In the genomic region with DNA sequence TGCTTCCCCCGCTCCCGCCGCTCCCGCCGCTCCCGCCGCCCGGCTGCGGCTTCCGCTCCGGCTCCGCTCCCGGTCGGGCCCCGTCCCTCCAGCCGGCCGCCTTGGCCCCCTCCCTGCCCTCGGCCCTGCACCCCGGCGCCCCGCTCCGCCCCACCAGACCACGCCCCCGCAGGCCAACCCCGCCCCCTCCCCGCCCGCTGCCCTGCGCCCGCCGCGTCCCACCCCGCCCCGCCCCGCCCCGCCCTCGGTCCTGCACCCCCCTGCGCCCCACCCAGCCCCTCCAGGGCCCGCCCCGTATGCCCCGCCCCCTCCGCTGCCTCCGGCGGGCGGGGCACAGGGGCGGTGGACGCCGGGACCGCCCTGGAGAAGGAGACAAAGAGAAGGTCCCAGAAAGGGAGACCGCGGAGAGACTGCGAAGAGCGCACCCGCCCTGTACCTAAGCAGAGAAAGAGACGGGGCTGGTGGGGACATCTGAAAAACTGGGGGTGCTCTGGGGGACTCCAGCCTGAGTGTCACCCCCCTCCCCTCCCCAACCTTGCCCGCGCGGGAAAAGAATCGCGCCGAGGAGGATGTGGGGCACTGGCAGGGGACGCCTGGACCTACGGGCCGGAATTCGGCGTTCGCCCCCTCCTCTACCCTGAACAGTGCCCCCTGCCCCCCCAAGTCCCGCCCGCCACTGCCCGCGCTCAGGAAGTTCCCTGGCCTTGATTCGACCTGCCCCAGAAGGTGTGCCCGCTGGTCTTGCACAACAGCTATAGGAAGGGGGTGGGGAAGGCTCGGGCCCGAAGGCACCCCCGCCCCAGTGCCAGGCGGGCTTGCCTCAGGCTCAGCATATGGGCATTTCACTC, we compare ENCODE assay signal across 1 cellular context.
A peak's percentile ranks its signal among the peaks of the same experiment; 100 is the strongest.
TF ChIP-seq lines count a peak whose summit lies in the region.

No MANE protein-coding gene starts in this region.

TF ChIP-seq in K562, 482 proteins besides CTCF, POLR2A, EP300 and RAD21 (continued from another document):
- TF ChIP-seq, protein P1, sequence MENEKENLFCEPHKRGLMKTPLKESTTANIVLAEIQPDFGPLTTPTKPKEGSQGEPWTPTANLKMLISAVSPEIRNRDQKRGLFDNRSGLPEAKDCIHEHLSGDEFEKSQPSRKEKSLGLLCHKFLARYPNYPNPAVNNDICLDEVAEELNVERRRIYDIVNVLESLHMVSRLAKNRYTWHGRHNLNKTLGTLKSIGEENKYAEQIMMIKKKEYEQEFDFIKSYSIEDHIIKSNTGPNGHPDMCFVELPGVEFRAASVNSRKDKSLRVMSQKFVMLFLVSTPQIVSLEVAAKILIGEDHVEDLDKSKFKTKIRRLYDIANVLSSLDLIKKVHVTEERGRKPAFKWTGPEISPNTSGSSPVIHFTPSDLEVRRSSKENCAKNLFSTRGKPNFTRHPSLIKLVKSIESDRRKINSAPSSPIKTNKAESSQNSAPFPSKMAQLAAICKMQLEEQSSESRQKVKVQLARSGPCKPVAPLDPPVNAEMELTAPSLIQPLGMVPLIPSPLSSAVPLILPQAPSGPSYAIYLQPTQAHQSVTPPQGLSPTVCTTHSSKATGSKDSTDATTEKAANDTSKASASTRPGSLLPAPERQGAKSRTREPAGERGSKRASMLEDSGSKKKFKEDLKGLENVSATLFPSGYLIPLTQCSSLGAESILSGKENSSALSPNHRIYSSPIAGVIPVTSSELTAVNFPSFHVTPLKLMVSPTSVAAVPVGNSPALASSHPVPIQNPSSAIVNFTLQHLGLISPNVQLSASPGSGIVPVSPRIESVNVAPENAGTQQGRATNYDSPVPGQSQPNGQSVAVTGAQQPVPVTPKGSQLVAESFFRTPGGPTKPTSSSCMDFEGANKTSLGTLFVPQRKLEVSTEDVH (IDR thresholded peaks at IDR 0.05; ENCODE audit: low read depth, partially characterized antibody) = no peak
- TF ChIP-seq GTF2F1 (IDR thresholded peaks at IDR 0.05; ENCODE audit: low read depth, low read length) = no peak
- TF ChIP-seq DNMT1 (IDR thresholded peaks at IDR 0.05) = no peak
- TF ChIP-seq MXI1 (IDR thresholded peaks at IDR 0.05; ENCODE audit: low read depth, low read length) = no peak
- TF ChIP-seq PYGO2 (tag; IDR thresholded peaks at IDR 0.05) = no peak
- TF ChIP-seq, protein P2, sequence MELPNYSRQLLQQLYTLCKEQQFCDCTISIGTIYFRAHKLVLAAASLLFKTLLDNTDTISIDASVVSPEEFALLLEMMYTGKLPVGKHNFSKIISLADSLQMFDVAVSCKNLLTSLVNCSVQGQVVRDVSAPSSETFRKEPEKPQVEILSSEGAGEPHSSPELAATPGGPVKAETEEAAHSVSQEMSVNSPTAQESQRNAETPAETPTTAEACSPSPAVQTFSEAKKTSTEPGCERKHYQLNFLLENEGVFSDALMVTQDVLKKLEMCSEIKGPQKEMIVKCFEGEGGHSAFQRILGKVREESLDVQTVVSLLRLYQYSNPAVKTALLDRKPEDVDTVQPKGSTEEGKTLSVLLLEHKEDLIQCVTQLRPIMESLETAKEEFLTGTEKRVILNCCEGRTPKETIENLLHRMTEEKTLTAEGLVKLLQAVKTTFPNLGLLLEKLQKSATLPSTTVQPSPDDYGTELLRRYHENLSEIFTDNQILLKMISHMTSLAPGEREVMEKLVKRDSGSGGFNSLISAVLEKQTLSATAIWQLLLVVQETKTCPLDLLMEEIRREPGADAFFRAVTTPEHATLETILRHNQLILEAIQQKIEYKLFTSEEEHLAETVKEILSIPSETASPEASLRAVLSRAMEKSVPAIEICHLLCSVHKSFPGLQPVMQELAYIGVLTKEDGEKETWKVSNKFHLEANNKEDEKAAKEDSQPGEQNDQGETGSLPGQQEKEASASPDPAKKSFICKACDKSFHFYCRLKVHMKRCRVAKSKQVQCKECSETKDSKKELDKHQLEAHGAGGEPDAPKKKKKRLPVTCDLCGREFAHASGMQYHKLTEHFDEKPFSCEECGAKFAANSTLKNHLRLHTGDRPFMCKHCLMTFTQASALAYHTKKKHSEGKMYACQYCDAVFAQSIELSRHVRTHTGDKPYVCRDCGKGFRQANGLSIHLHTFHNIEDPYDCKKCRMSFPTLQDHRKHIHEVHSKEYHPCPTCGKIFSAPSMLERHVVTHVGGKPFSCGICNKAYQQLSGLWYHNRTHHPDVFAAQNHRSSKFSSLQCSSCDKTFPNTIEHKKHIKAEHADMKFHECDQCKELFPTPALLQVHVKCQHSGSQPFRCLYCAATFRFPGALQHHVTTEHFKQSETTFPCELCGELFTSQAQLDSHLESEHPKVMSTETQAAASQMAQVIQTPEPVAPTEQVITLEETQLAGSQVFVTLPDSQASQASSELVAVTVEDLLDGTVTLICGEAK (IDR thresholded peaks at IDR 0.05) = peak; percentile 29; the same call in 1 of the 2 replicates
- TF ChIP-seq, protein P2 (CRISPR knock-in tag; IDR thresholded peaks at IDR 0.05) = no peak
- no peak for TF ChIP-seq SPI1 (IDR thresholded peaks at IDR 0.05; ENCODE audit: borderline replicate concordance, low read depth, low read length)
- TF ChIP-seq ZNF717 (CRISPR knock-in tag; IDR thresholded peaks at IDR 0.05) = no peak
- TF ChIP-seq RNF219 (CRISPR knock-in tag; IDR thresholded peaks at IDR 0.05) = no peak
- TF ChIP-seq, protein P3, sequence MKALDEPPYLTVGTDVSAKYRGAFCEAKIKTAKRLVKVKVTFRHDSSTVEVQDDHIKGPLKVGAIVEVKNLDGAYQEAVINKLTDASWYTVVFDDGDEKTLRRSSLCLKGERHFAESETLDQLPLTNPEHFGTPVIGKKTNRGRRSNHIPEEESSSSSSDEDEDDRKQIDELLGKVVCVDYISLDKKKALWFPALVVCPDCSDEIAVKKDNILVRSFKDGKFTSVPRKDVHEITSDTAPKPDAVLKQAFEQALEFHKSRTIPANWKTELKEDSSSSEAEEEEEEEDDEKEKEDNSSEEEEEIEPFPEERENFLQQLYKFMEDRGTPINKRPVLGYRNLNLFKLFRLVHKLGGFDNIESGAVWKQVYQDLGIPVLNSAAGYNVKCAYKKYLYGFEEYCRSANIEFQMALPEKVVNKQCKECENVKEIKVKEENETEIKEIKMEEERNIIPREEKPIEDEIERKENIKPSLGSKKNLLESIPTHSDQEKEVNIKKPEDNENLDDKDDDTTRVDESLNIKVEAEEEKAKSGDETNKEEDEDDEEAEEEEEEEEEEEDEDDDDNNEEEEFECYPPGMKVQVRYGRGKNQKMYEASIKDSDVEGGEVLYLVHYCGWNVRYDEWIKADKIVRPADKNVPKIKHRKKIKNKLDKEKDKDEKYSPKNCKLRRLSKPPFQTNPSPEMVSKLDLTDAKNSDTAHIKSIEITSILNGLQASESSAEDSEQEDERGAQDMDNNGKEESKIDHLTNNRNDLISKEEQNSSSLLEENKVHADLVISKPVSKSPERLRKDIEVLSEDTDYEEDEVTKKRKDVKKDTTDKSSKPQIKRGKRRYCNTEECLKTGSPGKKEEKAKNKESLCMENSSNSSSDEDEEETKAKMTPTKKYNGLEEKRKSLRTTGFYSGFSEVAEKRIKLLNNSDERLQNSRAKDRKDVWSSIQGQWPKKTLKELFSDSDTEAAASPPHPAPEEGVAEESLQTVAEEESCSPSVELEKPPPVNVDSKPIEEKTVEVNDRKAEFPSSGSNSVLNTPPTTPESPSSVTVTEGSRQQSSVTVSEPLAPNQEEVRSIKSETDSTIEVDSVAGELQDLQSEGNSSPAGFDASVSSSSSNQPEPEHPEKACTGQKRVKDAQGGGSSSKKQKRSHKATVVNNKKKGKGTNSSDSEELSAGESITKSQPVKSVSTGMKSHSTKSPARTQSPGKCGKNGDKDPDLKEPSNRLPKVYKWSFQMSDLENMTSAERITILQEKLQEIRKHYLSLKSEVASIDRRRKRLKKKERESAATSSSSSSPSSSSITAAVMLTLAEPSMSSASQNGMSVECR (CRISPR knock-in tag; IDR thresholded peaks at IDR 0.05) = no peak
- no peak for TF ChIP-seq ZNF431 (CRISPR knock-in tag; IDR thresholded peaks at IDR 0.05)
- no peak for TF ChIP-seq ZBTB43 (CRISPR knock-in tag; IDR thresholded peaks at IDR 0.05)
- TF ChIP-seq E2F5 (CRISPR knock-in tag; IDR thresholded peaks at IDR 0.05) = no peak
- TF ChIP-seq ZNF707 (CRISPR knock-in tag; conservative IDR thresholded peaks at IDR 0.05) = no peak
- TF ChIP-seq FOXA1 (IDR thresholded peaks at IDR 0.05; ENCODE audit: borderline replicate concordance) = no peak
- no peak for TF ChIP-seq ZNF197 (CRISPR knock-in tag; IDR thresholded peaks at IDR 0.05; ENCODE audit: low read depth)
- TF ChIP-seq, protein P4, sequence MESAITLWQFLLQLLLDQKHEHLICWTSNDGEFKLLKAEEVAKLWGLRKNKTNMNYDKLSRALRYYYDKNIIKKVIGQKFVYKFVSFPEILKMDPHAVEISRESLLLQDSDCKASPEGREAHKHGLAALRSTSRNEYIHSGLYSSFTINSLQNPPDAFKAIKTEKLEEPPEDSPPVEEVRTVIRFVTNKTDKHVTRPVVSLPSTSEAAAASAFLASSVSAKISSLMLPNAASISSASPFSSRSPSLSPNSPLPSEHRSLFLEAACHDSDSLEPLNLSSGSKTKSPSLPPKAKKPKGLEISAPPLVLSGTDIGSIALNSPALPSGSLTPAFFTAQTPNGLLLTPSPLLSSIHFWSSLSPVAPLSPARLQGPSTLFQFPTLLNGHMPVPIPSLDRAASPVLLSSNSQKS (CRISPR knock-in tag; IDR thresholded peaks at IDR 0.05) = no peak
- no peak for TF ChIP-seq NEUROD1 (IDR thresholded peaks at IDR 0.05; ENCODE audit: borderline replicate concordance, low read depth, low read length, partially characterized antibody)
- TF ChIP-seq, protein P5, sequence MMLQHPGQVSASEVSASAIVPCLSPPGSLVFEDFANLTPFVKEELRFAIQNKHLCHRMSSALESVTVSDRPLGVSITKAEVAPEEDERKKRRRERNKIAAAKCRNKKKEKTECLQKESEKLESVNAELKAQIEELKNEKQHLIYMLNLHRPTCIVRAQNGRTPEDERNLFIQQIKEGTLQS (IDR thresholded peaks at IDR 0.05) = no peak
- TF ChIP-seq, protein P5 (CRISPR knock-in tag; conservative IDR thresholded peaks at IDR 0.05) = no peak
- no peak for TF ChIP-seq CGGBP1 (CRISPR knock-in tag; IDR thresholded peaks at IDR 0.05)
- no peak for TF ChIP-seq ZNF133 (CRISPR knock-in tag; IDR thresholded peaks at IDR 0.05)
- TF ChIP-seq SLC30A9 (CRISPR knock-in tag; IDR thresholded peaks at IDR 0.05) = no peak
- peak; percentile 41; the same call in 1 of the 2 replicates for TF ChIP-seq PHF8 (IDR thresholded peaks at IDR 0.05; ENCODE audit: borderline replicate concordance, low read length)
- no peak for TF ChIP-seq BCL6 (CRISPR knock-in tag; IDR thresholded peaks at IDR 0.05)
